1 cellular context compared by ENCODE assay signal in the genomic region with DNA sequence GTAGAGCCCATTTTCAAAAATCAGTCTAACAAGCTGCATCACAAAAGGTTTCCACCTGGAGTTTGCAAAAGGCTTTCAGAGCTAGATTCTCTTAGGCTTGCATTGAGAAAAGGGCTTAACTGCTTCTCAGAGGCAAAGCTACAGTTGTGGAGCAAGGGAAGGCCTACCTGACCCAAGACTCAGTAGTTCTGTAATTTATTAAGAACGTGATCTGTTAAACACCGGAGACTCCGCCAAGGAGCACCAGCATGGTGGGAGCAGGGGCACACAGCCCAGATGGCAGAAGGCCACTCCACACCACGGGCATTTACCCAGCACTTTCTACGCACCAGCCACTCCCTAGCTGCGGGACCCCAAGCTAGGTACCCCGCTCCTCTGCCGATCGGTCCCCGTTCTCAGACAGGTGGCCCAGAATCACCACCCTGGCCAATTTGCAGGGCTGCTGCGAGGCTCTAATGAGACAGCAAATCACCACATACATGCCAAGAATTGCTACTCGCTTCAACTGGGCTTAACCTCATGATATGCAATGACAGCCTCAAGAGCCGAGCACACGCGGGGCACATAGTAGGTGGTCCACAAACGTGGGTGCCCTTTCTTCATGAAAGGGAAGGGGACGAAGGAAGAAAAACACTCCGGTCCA.
TF ChIP-seq lines count a peak whose summit lies in the region.

No MANE protein-coding gene starts in this region.

TF ChIP-seq in SK-N-SH treated with all-trans-retinoic acid at 6 μM for 48 hours, 23 proteins besides CTCF, POLR2A, EP300 and RAD21 (continued from another document):
- TF ChIP-seq, protein P1, sequence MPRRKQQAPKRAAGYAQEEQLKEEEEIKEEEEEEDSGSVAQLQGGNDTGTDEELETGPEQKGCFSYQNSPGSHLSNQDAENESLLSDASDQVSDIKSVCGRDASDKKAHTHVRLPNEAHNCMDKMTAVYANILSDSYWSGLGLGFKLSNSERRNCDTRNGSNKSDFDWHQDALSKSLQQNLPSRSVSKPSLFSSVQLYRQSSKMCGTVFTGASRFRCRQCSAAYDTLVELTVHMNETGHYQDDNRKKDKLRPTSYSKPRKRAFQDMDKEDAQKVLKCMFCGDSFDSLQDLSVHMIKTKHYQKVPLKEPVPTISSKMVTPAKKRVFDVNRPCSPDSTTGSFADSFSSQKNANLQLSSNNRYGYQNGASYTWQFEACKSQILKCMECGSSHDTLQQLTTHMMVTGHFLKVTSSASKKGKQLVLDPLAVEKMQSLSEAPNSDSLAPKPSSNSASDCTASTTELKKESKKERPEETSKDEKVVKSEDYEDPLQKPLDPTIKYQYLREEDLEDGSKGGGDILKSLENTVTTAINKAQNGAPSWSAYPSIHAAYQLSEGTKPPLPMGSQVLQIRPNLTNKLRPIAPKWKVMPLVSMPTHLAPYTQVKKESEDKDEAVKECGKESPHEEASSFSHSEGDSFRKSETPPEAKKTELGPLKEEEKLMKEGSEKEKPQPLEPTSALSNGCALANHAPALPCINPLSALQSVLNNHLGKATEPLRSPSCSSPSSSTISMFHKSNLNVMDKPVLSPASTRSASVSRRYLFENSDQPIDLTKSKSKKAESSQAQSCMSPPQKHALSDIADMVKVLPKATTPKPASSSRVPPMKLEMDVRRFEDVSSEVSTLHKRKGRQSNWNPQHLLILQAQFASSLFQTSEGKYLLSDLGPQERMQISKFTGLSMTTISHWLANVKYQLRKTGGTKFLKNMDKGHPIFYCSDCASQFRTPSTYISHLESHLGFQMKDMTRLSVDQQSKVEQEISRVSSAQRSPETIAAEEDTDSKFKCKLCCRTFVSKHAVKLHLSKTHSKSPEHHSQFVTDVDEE (CRISPR knock-in tag; IDR thresholded peaks at IDR 0.05) = no peak
- TF ChIP-seq SNAI2 (CRISPR knock-in tag; IDR thresholded peaks at IDR 0.05) = no peak
- TF ChIP-seq, protein P2, sequence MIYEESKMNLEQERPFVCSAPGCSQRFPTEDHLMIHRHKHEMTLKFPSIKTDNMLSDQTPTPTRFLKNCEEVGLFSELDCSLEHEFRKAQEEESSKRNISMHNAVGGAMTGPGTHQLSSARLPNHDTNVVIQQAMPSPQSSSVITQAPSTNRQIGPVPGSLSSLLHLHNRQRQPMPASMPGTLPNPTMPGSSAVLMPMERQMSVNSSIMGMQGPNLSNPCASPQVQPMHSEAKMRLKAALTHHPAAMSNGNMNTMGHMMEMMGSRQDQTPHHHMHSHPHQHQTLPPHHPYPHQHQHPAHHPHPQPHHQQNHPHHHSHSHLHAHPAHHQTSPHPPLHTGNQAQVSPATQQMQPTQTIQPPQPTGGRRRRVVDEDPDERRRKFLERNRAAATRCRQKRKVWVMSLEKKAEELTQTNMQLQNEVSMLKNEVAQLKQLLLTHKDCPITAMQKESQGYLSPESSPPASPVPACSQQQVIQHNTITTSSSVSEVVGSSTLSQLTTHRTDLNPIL (CRISPR knock-in tag; IDR thresholded peaks at IDR 0.05; ENCODE audit: low read depth) = no peak
- no peak for TF ChIP-seq ZFP3 (CRISPR knock-in tag; IDR thresholded peaks at IDR 0.05)
- TF ChIP-seq TOX (CRISPR knock-in tag; IDR thresholded peaks at IDR 0.05; ENCODE audit: borderline replicate concordance) = no peak
